8 cellular contexts compared by ENCODE assay signal in genomic region chr22:40525250-40525884, GRCh38.
DNase-seq lines count a peak whose midpoint lies in the region; ATAC-seq and TF ChIP-seq lines count a peak whose summit lies in the region.

No MANE protein-coding gene starts in this region.

- no peaks in the 10 kb centered on the region for H3K27me3 ChIP-seq in SJCRH30
- no peaks in the 10 kb centered on the region for H3K27me3 ChIP-seq in heart right ventricle

- DNase-seq in GM20000 (ENCODE audit: low spot score) (no peak), SJCRH30 (peak; percentile 46 to 62), heart right ventricle (peak; percentile 31 to 50), HEK293T (ENCODE audit: extremely low spot score) (no peak)
- peak; percentile 72 for DNase-seq in activated naive CD4-positive, alpha-beta T cell treated with Interleukin-2 at 50 U/mL for 16 hours
- DNase-seq in stimulated activated CD4-positive, alpha-beta T cell treated with anti-CD3 and anti-CD28 coated beads, Interleukin-1b, Interleukin-23, amount 100 ng/mL, for 24 hours (ENCODE audit: low read depth in 4 of 4, low spot score in 1 of 4): peak; percentile 48 to 64 (median 52)

- WGBS in heart right ventricle, 2 donors: 51 to 53% methylated on average over 6 of the region's 6 CpGs

- TF ChIP-seq CTCF in GM20000 (IDR thresholded peaks at IDR 0.05; ENCODE audit: extremely low read depth, missing control alignments) (peak; percentile 61), heart right ventricle (IDR thresholded peaks at IDR 0.05) (peak; percentile 52 to 84 (median 71))

- CTCF ChIA-PET in HEK293T (lab: Yijun Ruan, JAX): interaction anchor here (0.7 to 3.1 kb wide), 13 partner anchors 8 to 126 kb away, joined by 3 to 19 read pairs (median 6); partner anchors contain the start of gene MRTFA

- H3K4me3 ChIP-seq in SJCRH30 (no peak overlapping the region), heart right ventricle (no peak overlapping the region)

- POLR2A ChIA-PET in HEK293T (lab: Yijun Ruan, JAX): interaction anchor here (1.0 to 1.9 kb wide), 3 partner anchors 13 to 126 kb away, joined by 3 to 7 read pairs (median 5); partner anchors contain the start of gene MRTFA

- H3K9me3 ChIP-seq in SJCRH30 (replicated peaks) (no peaks in the 10 kb centered on the region), heart right ventricle (peaks cover 0 to 4% (median 0%) of the 10 kb centered on the region in 11 donors)

- H3K4me1 ChIP-seq in SJCRH30: no peaks in the 10 kb centered on the region
- peaks cover 0 to 29% (median 0%) of the 10 kb centered on the region in 9 donors for H3K4me1 ChIP-seq in heart right ventricle

- H3K27ac ChIP-seq in SJCRH30 (no peak overlapping the region), heart right ventricle (no peak overlapping the region)

- intact Hi-C loops in heart right ventricle (cut with DNase I): loop anchor here in 8 of 10 donors (2.0 to 10.0 kb wide), 4 partner anchors 73 to 122 kb away; no protein-coding TSS in a partner anchor

- H3K36me3 ChIP-seq in SJCRH30 (no peaks in the 10 kb centered on the region), heart right ventricle (peaks cover 0 to 11% (median 0%) of the 10 kb centered on the region in 9 donors)

- ATAC-seq in heart right ventricle (peak in 2 of 8 donors; percentile 49), HG03469 (IDR thresholded peaks at IDR 0.05; ENCODE audit: unreplicated experiment) (no peak), GM19035 (IDR thresholded peaks at IDR 0.05; ENCODE audit: unreplicated experiment) (no peak)

TF ChIP-seq in HEK293T, 16 proteins besides CTCF, POLR2A, EP300 and RAD21:
- TF ChIP-seq SUZ12 (IDR thresholded peaks at IDR 0.05) (no peak), SP1 (IDR thresholded peaks at IDR 0.05) (no peak), PKNOX1 (IDR thresholded peaks at IDR 0.05) (no peak), ARNT (IDR thresholded peaks at IDR 0.05) (no peak)
TF ChIP-seq in HEK293T: peak in this region for 0.

Comparison
In these comparisons a context has a peak if more than half of its experiments do, and no peak if none do; other contexts are left out.
1. DNase-seq: peak in SJCRH30 (2 of 2), activated naive CD4-positive, alpha-beta T cell treated with Interleukin-2 at 50 U/mL for 16 hours (single experiment), heart right ventricle (2 of 2) and stimulated activated CD4-positive, alpha-beta T cell treated with anti-CD3 and anti-CD28 coated beads, Interleukin-1b, Interleukin-23, amount 100 ng/mL, for 24 hours (4 of 4); none in GM20000 (single experiment) and HEK293T (single experiment).